In the genomic region with DNA sequence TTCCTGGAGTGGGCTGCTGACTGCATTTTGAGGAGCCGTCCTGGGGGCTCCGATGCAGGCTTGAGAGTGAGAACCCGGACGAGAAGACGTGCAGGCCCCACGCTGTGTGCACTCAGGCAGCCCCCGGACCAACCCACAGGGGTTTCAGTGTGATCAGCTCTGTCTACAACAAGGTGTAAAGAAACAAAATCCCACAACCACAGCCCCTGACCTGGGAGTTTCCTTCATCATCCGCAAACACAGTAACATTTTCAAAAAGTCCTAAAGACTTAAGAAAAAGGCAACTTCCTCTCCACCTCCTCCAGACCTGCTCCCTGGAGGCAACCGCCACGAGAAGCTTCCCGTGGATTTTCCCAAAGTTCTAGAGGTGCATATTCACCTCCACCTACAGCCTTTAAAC, we compare ENCODE assay signal across 18 cellular contexts. TPM values are rescaled to one million over a fixed set of nuclear protein-coding genes. Genes with fewer than 3 reads are reported as not detected.
DNase-seq lines count a peak whose midpoint lies in the region; ATAC-seq lines count a peak whose summit lies in the region.
"Had no signal": no experiment of that assay in that cellular context is flagged by ENCODE, and none has a peak within 500 bp of the region (broad histone marks: within the 10 kb centered on the region; RNA-seq: fewer than 3 reads in every experiment).

No MANE protein-coding gene starts in this region.

- no peaks in the 10 kb centered on the region for H3K27me3 Mint-ChIP-seq in activated T-cell treated with anti-CD3 and anti-CD28 coated beads, Interleukin-2, amount 50 U/mL, for 24 hours
- no peaks in the 10 kb centered on the region for H3K27me3 Mint-ChIP-seq in T-helper 17 cell
- H3K27me3 Mint-ChIP-seq in immature natural killer cell (ENCODE audit: low read depth in 3 of 3): peaks cover 4 to 12% (median 6%) of the 10 kb centered on the region in 3 donors
- no peaks in the 10 kb centered on the region for H3K27me3 Mint-ChIP-seq in stimulated activated naive CD8-positive, alpha-beta T cell treated with anti-CD3 and anti-CD28 coated beads, Interleukin-15, Interleukin-2, amounts not matched to agents 100 ng/mL and 50 ng/mL, for 24 hours

- H3K36me3 Mint-ChIP-seq in activated T-cell treated with anti-CD3 and anti-CD28 coated beads, Interleukin-2, amount 50 U/mL, for 24 hours (ENCODE audit: low read depth): no peaks in the 10 kb centered on the region
- H3K36me3 Mint-ChIP-seq in T-helper 17 cell (ENCODE audit: low read depth): no peaks in the 10 kb centered on the region
- peaks cover 0 to 3% (median 0%) of the 10 kb centered on the region in 3 donors for H3K36me3 Mint-ChIP-seq in immature natural killer cell
- H3K36me3 Mint-ChIP-seq in stimulated activated naive CD8-positive, alpha-beta T cell treated with anti-CD3 and anti-CD28 coated beads, Interleukin-15, Interleukin-2, amounts not matched to agents 100 ng/mL and 50 ng/mL, for 24 hours (ENCODE audit: low read depth): no peaks in the 10 kb centered on the region

- no peaks in the 10 kb centered on the region for H3K9me3 Mint-ChIP-seq in activated T-cell treated with anti-CD3 and anti-CD28 coated beads, Interleukin-2, amount 50 U/mL, for 24 hours
- H3K9me3 Mint-ChIP-seq in immature natural killer cell: peaks cover 0 to 2% (median 0%) of the 10 kb centered on the region in 6 donors
- H3K9me3 Mint-ChIP-seq in stimulated activated naive CD8-positive, alpha-beta T cell treated with anti-CD3 and anti-CD28 coated beads, Interleukin-15, Interleukin-2, amounts not matched to agents 100 ng/mL and 50 ng/mL, for 24 hours: no peaks in the 10 kb centered on the region

- peaks cover 56% of the 10 kb centered on the region for H3K4me1 Mint-ChIP-seq in activated T-cell treated with anti-CD3 and anti-CD28 coated beads, Interleukin-2, amount 50 U/mL, for 24 hours (ENCODE audit: low read depth)
- H3K4me1 Mint-ChIP-seq in T-helper 17 cell (peaks cover 28% of the 10 kb centered on the region), immature natural killer cell (peaks cover 46 to 53% of the 10 kb centered on the region in 2 donors)
- peaks cover 54% of the 10 kb centered on the region for H3K4me1 Mint-ChIP-seq in stimulated activated naive CD8-positive, alpha-beta T cell treated with anti-CD3 and anti-CD28 coated beads, Interleukin-15, Interleukin-2, amounts not matched to agents 100 ng/mL and 50 ng/mL, for 24 hours (ENCODE audit: low read depth)

- ATAC-seq in T-helper 17 cell: no peak
- no peak for ATAC-seq in HG03045 (IDR thresholded peaks at IDR 0.05; ENCODE audit: unreplicated experiment)
- ATAC-seq: activated CD4-positive, CD25-positive, alpha-beta regulatory T cell treated with anti-CD3 and anti-CD28 coated beads, Interleukin-2, amount 50 U/mL, for 24 hours had no signal

- peak; percentile 39 for DNase-seq in activated T-cell treated with anti-CD3 and anti-CD28 coated beads, Interleukin-2, amount 50 U/mL, for 24 hours
- DNase-seq in activated T-cell treated with anti-CD3 and anti-CD28 coated beads for 4 hours: no peak
- no peak for DNase-seq in T-helper 17 cell
- DNase-seq in immature natural killer cell: peak; percentile 17 to 38 (median 31)
- DNase-seq in NCI-H2227 (lab: John Stamatoyannopoulos, UW; ENCODE audit: unreplicated experiment): no peak
- DNase-seq in NCI-H345 (lab: John Stamatoyannopoulos, UW): no peak
- DNase-seq: dorsolateral prefrontal cortex; foreskin fibroblast; kidney; mammary epithelial cell; MV-4-11; NCI-H226; stimulated activated CD4-positive, alpha-beta T cell treated with anti-CD3 and anti-CD28 coated beads, Interleukin-2, amount 100 ng/mL, for 24 hours; T-helper 9 cell had no signal

- no peaks in the 10 kb centered on the region for H3K9me3 ChIP-seq in T-helper 17 cell (ENCODE audit: control insufficient read depth, low read length, poor library complexity, severe bottlenecking)
- H3K9me3 ChIP-seq: vagina had no signal

- H3K4me3 Mint-ChIP-seq in activated T-cell treated with anti-CD3 and anti-CD28 coated beads, Interleukin-2, amount 50 U/mL, for 24 hours: no peak overlapping the region
- H3K4me3 Mint-ChIP-seq in T-helper 17 cell (peak overlapping the region; percentile 2), immature natural killer cell (peak overlapping the region in 4 of 5 donors; percentile 40 to 60 (median 51))
- no peak overlapping the region for H3K4me3 Mint-ChIP-seq in stimulated activated naive CD8-positive, alpha-beta T cell treated with anti-CD3 and anti-CD28 coated beads, Interleukin-15, Interleukin-2, amounts not matched to agents 100 ng/mL and 50 ng/mL, for 24 hours

- peak overlapping the region; percentile 76 for H3K27ac Mint-ChIP-seq in activated T-cell treated with anti-CD3 and anti-CD28 coated beads, Interleukin-2, amount 50 U/mL, for 24 hours
- H3K27ac Mint-ChIP-seq in T-helper 17 cell: peak overlapping the region; percentile 81
- peak overlapping the region; percentile 3 to 81 (median 54) for H3K27ac Mint-ChIP-seq in immature natural killer cell
- H3K27ac Mint-ChIP-seq in stimulated activated naive CD8-positive, alpha-beta T cell treated with anti-CD3 and anti-CD28 coated beads, Interleukin-15, Interleukin-2, amounts not matched to agents 100 ng/mL and 50 ng/mL, for 24 hours: peak overlapping the region; percentile 79

RNA-seq across cellular contexts. Expression of gene MEAK7, which starts 15.4 kb away (rescaled TPM):
- 1 to 10 TPM; 5.7 to 8.9 TPM for total RNA-seq in T-helper 17 cell
- polyA plus RNA-seq in immature natural killer cell: 1 to 10 TPM; 3.0 to 5.2 (median 5.1) TPM

Comparison
In these comparisons a context has a peak if more than half of its experiments do, and no peak if none do; other contexts are left out.
1. DNase-seq: peak in activated T-cell treated with anti-CD3 and anti-CD28 coated beads, Interleukin-2, amount 50 U/mL, for 24 hours (single experiment) and immature natural killer cell (3 of 3); none in activated T-cell treated with anti-CD3 and anti-CD28 coated beads for 4 hours (single experiment), T-helper 17 cell (0 of 3), NCI-H2227 (single experiment) and NCI-H345 (single experiment).
2. H3K4me3 Mint-ChIP-seq: peak in T-helper 17 cell (single experiment) and immature natural killer cell (4 of 5); none in activated T-cell treated with anti-CD3 and anti-CD28 coated beads, Interleukin-2, amount 50 U/mL, for 24 hours (single experiment) and stimulated activated naive CD8-positive, alpha-beta T cell treated with anti-CD3 and anti-CD28 coated beads, Interleukin-15, Interleukin-2, amounts not matched to agents 100 ng/mL and 50 ng/mL, for 24 hours (single experiment).
3. Peak in every context shown above with its lines, with median percentiles within 50 percentile points of each other: H3K27ac Mint-ChIP-seq.